Comparison of ENCODE assay signal across 35 cellular contexts in the genomic region with DNA sequence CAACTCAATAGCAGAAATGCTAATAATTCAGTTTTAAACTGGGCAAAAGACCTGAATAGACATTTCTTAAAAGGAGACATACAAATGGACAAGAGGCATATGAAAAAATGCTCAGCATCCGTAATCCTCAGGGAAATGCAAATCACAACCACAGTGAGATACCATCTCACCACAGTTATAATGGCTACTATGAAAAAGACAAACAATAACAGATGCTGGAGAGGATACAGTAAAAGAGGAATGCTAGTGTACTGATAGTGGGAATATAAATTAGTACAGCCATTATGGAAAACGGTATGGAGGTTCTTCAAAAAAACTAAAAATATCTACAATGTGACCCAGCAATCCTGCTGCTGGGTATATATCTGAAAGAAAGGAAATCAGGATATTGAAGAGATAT.
"Had no signal": no experiment of that assay in that cellular context is flagged by ENCODE, and none has a peak within 500 bp of the region (broad histone marks: within the 10 kb centered on the region; RNA-seq: fewer than 3 reads in every experiment).

No MANE protein-coding gene starts in this region.

- H3K36me3 ChIP-seq: MG63 had no signal

- DNase-seq: Karpas-422, Kasumi-1, MG63, MM.1S, MV-4-11, NCI-H1048, NCI-H1092, NCI-H1092 treated with DMSO at 0.1 percent for 48 hours, NCI-H1105, NCI-H1105 treated with DMSO at 0.1 percent for 48 hours, NCI-H1417, NCI-H1417 treated with DMSO at 0.1 percent for 48 hours, NCI-H1436, NCI-H1436 treated with DMSO at 0.1 percent for 48 hours, NCI-H146, NCI-H1694, NCI-H1694 treated with DMSO at 0.1 percent for 48 hours, NCI-H187, NCI-H187 treated with DMSO at 0.1 percent for 48 hours, NCI-H1930, NCI-H2029, NCI-H2029 treated with DMSO at 0.1 percent for 48 hours, NCI-H2081, NCI-H2081 treated with DMSO at 0.1 percent for 48 hours, NCI-H2107, NCI-H2171, NCI-H2171 treated with DMSO at 0.1 percent for 48 hours, NCI-H2227 treated with DMSO at 0.1 percent for 48 hours, NCI-H226, NCI-H345, NCI-H446, NCI-H446 treated with DMSO at 0.1 percent for 48 hours, NCI-H510A, NCI-H510A treated with DMSO at 0.1 percent for 48 hours, NCI-H524 had no signal

- H3K9me3 ChIP-seq: MG63 had no signal

- H3K4me3 ChIP-seq: MG63 had no signal
